Comparison of ENCODE assay signal across 24 cellular contexts in the genomic region with DNA sequence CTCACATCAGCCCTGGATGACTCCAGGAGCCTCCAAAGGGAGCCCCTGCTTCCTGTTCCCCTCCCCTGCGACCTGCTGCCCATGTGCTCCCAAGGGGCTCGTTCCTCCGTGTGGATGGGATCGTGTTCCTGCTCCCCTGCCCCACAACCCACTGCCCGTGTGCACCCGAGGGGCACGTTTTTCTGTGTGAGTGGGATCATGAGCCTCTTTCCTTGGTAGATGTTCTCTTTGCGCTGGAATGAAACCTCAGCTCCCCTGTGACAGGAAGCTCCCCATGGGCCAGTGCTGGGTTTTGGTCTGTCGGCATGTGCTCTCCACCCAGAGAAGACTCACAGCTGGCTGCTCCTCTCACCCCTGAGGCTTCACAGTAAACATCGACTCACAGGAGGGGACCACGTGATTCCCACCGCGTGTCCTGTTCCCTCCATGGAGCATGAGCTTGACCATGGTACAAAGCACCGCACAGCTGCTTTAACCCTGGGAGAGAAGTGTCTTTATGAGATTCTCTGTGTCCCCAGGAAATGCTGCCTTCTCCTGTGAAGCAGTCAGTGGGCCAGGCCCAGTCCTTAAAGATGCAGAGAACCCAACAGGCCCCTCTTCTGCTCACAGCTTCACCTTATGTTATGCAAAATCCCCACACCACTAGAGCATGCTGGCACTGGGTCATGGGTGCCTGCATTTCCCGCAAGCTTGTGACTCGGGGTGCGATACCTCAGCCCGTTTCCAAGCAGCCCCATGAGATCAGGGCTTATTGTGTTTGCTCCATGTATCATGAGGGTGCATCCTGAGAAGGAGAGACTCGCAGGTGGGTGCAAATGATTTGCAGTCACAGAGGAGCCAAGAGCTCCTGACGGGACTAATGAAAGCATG.
DNase-seq lines count a peak whose midpoint lies in the region; ATAC-seq and TF ChIP-seq lines count a peak whose summit lies in the region.
"Had no signal": no experiment of that assay in that cellular context is flagged by ENCODE, and none has a peak within 500 bp of the region (broad histone marks: within the 10 kb centered on the region; RNA-seq: fewer than 3 reads in every experiment).

No MANE protein-coding gene starts in this region.

- no peaks in the 10 kb centered on the region for H3K4me1 ChIP-seq in Peyer's patch
- H3K4me1 ChIP-seq: BE2C, HAP-1, upper lobe of right lung had no signal

- intact Hi-C loops in activated CD4-positive, alpha-beta memory T cell treated with anti-CD3 and anti-CD28 coated beads for 36 hours (cut with micrococcal nuclease): no loop called here

- no peak overlapping the region for H3K4me3 ChIP-seq in Peyer's patch
- H3K4me3 ChIP-seq: HAP-1, heart right ventricle, ovary, upper lobe of right lung had no signal

- CTCF ChIA-PET in activated CD4-positive, alpha-beta memory T cell treated with anti-CD3 and anti-CD28 coated beads, Interleukin-2, amount 10 ng/mL, durations not matched to agents 7 days and 5 days (lab: Charles Lee): no interaction called here
- CTCF ChIA-PET in activated CD4-positive, alpha-beta memory T cell treated with anti-CD3 and anti-CD28 coated beads for 36 hours (lab: Charles Lee): no interaction called here

- no peak for TF ChIP-seq CTCF in Peyer's patch (IDR thresholded peaks at IDR 0.05)

- no peaks in the 10 kb centered on the region for H3K27me3 ChIP-seq in Peyer's patch
- H3K27me3 ChIP-seq: BE2C, ovary had no signal

- H3K9me3 Mint-ChIP-seq in activated CD4-positive, alpha-beta memory T cell treated with anti-CD3 and anti-CD28 coated beads, Interleukin-2, amount 10 ng/mL, durations not matched to agents 7 days and 5 days: no peaks in the 10 kb centered on the region
- H3K9me3 Mint-ChIP-seq in activated CD4-positive, alpha-beta memory T cell treated with anti-CD3 and anti-CD28 coated beads for 36 hours: no peaks in the 10 kb centered on the region
- no peaks in the 10 kb centered on the region for H3K9me3 Mint-ChIP-seq in activated naive CD8-positive, alpha-beta T cell treated with anti-CD3 and anti-CD28 coated beads, Interleukin-2, amount 50 U/mL, for 24 hours
- H3K9me3 Mint-ChIP-seq: activated naive CD8-positive, alpha-beta T cell treated with anti-CD3 and anti-CD28 coated beads, Interleukin-2, amount 10 ng/mL, durations not matched to agents 7 days and 5 days; naive thymus-derived CD8-positive, alpha-beta T cell had no signal

- no peaks in the 10 kb centered on the region for H3K36me3 Mint-ChIP-seq in activated CD4-positive, alpha-beta memory T cell treated with anti-CD3 and anti-CD28 coated beads, Interleukin-2, amount 10 ng/mL, durations not matched to agents 7 days and 5 days (ENCODE audit: low read depth)
- no peaks in the 10 kb centered on the region for H3K36me3 Mint-ChIP-seq in activated CD4-positive, alpha-beta memory T cell treated with anti-CD3 and anti-CD28 coated beads for 36 hours
- H3K36me3 Mint-ChIP-seq in activated naive CD8-positive, alpha-beta T cell treated with anti-CD3 and anti-CD28 coated beads, Interleukin-2, amount 50 U/mL, for 24 hours (ENCODE audit: low read depth): no peaks in the 10 kb centered on the region
- H3K36me3 Mint-ChIP-seq: activated naive CD8-positive, alpha-beta T cell treated with anti-CD3 and anti-CD28 coated beads, Interleukin-2, amount 10 ng/mL, durations not matched to agents 7 days and 5 days; naive thymus-derived CD8-positive, alpha-beta T cell had no signal

- H3K36me3 ChIP-seq in Peyer's patch: no peaks in the 10 kb centered on the region
- H3K36me3 ChIP-seq: BE2C, HAP-1, heart right ventricle, ovary, upper lobe of right lung had no signal

- no peak overlapping the region for H3K27ac Mint-ChIP-seq in activated CD4-positive, alpha-beta memory T cell treated with anti-CD3 and anti-CD28 coated beads, Interleukin-2, amount 10 ng/mL, durations not matched to agents 7 days and 5 days
- no peak overlapping the region for H3K27ac Mint-ChIP-seq in activated CD4-positive, alpha-beta memory T cell treated with anti-CD3 and anti-CD28 coated beads for 36 hours
- H3K27ac Mint-ChIP-seq in activated naive CD8-positive, alpha-beta T cell treated with anti-CD3 and anti-CD28 coated beads, Interleukin-2, amount 50 U/mL, for 24 hours: no peak overlapping the region
- H3K27ac Mint-ChIP-seq: activated naive CD8-positive, alpha-beta T cell treated with anti-CD3 and anti-CD28 coated beads, Interleukin-2, amount 10 ng/mL, durations not matched to agents 7 days and 5 days had no signal

- no peak for TF ChIP-seq POLR2A in Peyer's patch (IDR thresholded peaks at IDR 0.05)

- no peak overlapping the region for H3K27ac ChIP-seq in Peyer's patch
- H3K27ac ChIP-seq: heart right ventricle, ovary, upper lobe of right lung had no signal

- H3K9me3 ChIP-seq in Peyer's patch: no peaks in the 10 kb centered on the region
- H3K9me3 ChIP-seq: BE2C, HAP-1, heart right ventricle, ovary, upper lobe of right lung had no signal

- H3K27me3 Mint-ChIP-seq in activated CD4-positive, alpha-beta memory T cell treated with anti-CD3 and anti-CD28 coated beads, Interleukin-2, amount 10 ng/mL, durations not matched to agents 7 days and 5 days: peaks cover 9% of the 10 kb centered on the region
- peaks cover 10% of the 10 kb centered on the region for H3K27me3 Mint-ChIP-seq in activated CD4-positive, alpha-beta memory T cell treated with anti-CD3 and anti-CD28 coated beads for 36 hours
- peaks cover 2% of the 10 kb centered on the region for H3K27me3 Mint-ChIP-seq in activated naive CD8-positive, alpha-beta T cell treated with anti-CD3 and anti-CD28 coated beads, Interleukin-2, amount 50 U/mL, for 24 hours

- no peak overlapping the region for H3K4me3 Mint-ChIP-seq in activated CD4-positive, alpha-beta memory T cell treated with anti-CD3 and anti-CD28 coated beads, Interleukin-2, amount 10 ng/mL, durations not matched to agents 7 days and 5 days
- H3K4me3 Mint-ChIP-seq in activated CD4-positive, alpha-beta memory T cell treated with anti-CD3 and anti-CD28 coated beads for 36 hours: no peak overlapping the region
- no peak overlapping the region for H3K4me3 Mint-ChIP-seq in activated naive CD8-positive, alpha-beta T cell treated with anti-CD3 and anti-CD28 coated beads, Interleukin-2, amount 50 U/mL, for 24 hours
- H3K4me3 Mint-ChIP-seq: activated naive CD8-positive, alpha-beta T cell treated with anti-CD3 and anti-CD28 coated beads, Interleukin-2, amount 10 ng/mL, durations not matched to agents 7 days and 5 days; naive thymus-derived CD8-positive, alpha-beta T cell had no signal

- ATAC-seq in left lobe of liver: no peak
- no peak for ATAC-seq in HG03378 (IDR thresholded peaks at IDR 0.05; ENCODE audit: unreplicated experiment)
- no peak for ATAC-seq in activated naive CD8-positive, alpha-beta T cell treated with anti-CD3 and anti-CD28 coated beads, Interleukin-2, amount 50 U/mL, for 24 hours
- ATAC-seq: heart right ventricle; left colon; naive thymus-derived CD8-positive, alpha-beta T cell; upper lobe of right lung had no signal

- POLR2A ChIA-PET in activated CD4-positive, alpha-beta memory T cell treated with anti-CD3 and anti-CD28 coated beads, Interleukin-2, amount 10 ng/mL, durations not matched to agents 7 days and 5 days (lab: Charles Lee): no interaction called here
- POLR2A ChIA-PET in activated CD4-positive, alpha-beta memory T cell treated with anti-CD3 and anti-CD28 coated beads for 36 hours (lab: Charles Lee): no interaction called here

- DNase-seq in activated CD4-positive, alpha-beta memory T cell treated with anti-CD3 and anti-CD28 coated beads, Interleukin-2, amount 10 ng/mL, durations not matched to agents 7 days and 5 days: peak; percentile 5
- no peak for DNase-seq in activated CD4-positive, alpha-beta memory T cell treated with anti-CD3 and anti-CD28 coated beads for 36 hours
- DNase-seq in Peyer's patch: peak in 2 of 3 donors; percentile 2 to 45
- peak; percentile 34 for DNase-seq in left lobe of liver (ENCODE audit: low spot score)
- DNase-seq in stimulated activated CD8-positive, alpha-beta memory T cell treated with anti-CD3 and anti-CD28 coated beads, Interleukin-4, amount 100 ng/mL, for 48 hours: peak; percentile 19
- no peak for DNase-seq in activated naive CD8-positive, alpha-beta T cell treated with anti-CD3 and anti-CD28 coated beads, Interleukin-2, amount 50 U/mL, for 24 hours
- DNase-seq in AG20443 (ENCODE audit: low spot score): no peak
- DNase-seq: activated CD4-positive, alpha-beta T cell treated with anti-CD3 and anti-CD28 coated beads for 48 hours; activated effector memory CD4-positive, alpha-beta T cell treated with anti-CD3 and anti-CD28 coated beads, Interleukin-2, amount 50 U/mL, for 16 hours; activated naive CD8-positive, alpha-beta T cell treated with anti-CD3 and anti-CD28 coated beads, Interleukin-2, amount 10 ng/mL, durations not matched to agents 7 days and 5 days; BE2C; central memory CD4-positive, alpha-beta T cell; IMR-90; left colon; naive thymus-derived CD8-positive, alpha-beta T cell; NCI-H1092 treated with DMSO at 0.1 percent for 48 hours; NCI-H187 treated with DMSO at 0.1 percent for 48 hours; NCI-H526 treated with DMSO at 0.1 percent for 48 hours; T-helper 2 cell; upper lobe of right lung had no signal

- no peaks in the 10 kb centered on the region for H3K4me1 Mint-ChIP-seq in activated CD4-positive, alpha-beta memory T cell treated with anti-CD3 and anti-CD28 coated beads, Interleukin-2, amount 10 ng/mL, durations not matched to agents 7 days and 5 days
- peaks cover under 1% of the 10 kb centered on the region for H3K4me1 Mint-ChIP-seq in activated CD4-positive, alpha-beta memory T cell treated with anti-CD3 and anti-CD28 coated beads for 36 hours (ENCODE audit: low read depth)
- H3K4me1 Mint-ChIP-seq in activated naive CD8-positive, alpha-beta T cell treated with anti-CD3 and anti-CD28 coated beads, Interleukin-2, amount 50 U/mL, for 24 hours: peaks cover 4% of the 10 kb centered on the region

Comparison
In these comparisons a context has a peak if more than half of its experiments do, and no peak if none do; other contexts are left out.
1. DNase-seq: peak in activated CD4-positive, alpha-beta memory T cell treated with anti-CD3 and anti-CD28 coated beads, Interleukin-2, amount 10 ng/mL, durations not matched to agents 7 days and 5 days (single experiment), Peyer's patch (2 of 3), left lobe of liver (single experiment) and stimulated activated CD8-positive, alpha-beta memory T cell treated with anti-CD3 and anti-CD28 coated beads, Interleukin-4, amount 100 ng/mL, for 48 hours (single experiment); none in activated CD4-positive, alpha-beta memory T cell treated with anti-CD3 and anti-CD28 coated beads for 36 hours (single experiment), activated naive CD8-positive, alpha-beta T cell treated with anti-CD3 and anti-CD28 coated beads, Interleukin-2, amount 50 U/mL, for 24 hours (single experiment) and AG20443 (single experiment).